In genomic region chr17:42291136-42291535, GRCh38 we compare ENCODE assay signal across 1 cellular context.
TF ChIP-seq lines count a peak whose summit lies in the region.

No MANE protein-coding gene starts in this region.

TF ChIP-seq in endothelial cell of umbilical vein, 7 proteins besides CTCF, POLR2A, EP300 and RAD21:
- TF ChIP-seq FOS (IDR thresholded peaks at IDR 0.05; ENCODE audit: borderline replicate concordance, insufficient read depth, low read length) (no peak), JUN (IDR thresholded peaks at IDR 0.05; ENCODE audit: borderline replicate concordance, insufficient read depth, insufficient read length, low read depth) (no peak), EZH2 (IDR thresholded peaks at IDR 0.05; ENCODE audit: borderline replicate concordance, low read depth, low read length, severe bottlenecking) (no peak), MYC (IDR thresholded peaks at IDR 0.05; ENCODE audit: low read depth, low read length) (no peak), POLR2AphosphoS5 (IDR thresholded peaks at IDR 0.05; ENCODE audit: insufficient read depth, low read depth, low read length) (no peak), GATA2 (IDR thresholded peaks at IDR 0.05; ENCODE audit: insufficient read depth, insufficient read length, low read depth, low read length) (no peak), MAX (IDR thresholded peaks at IDR 0.05; ENCODE audit: insufficient read depth, insufficient read length) (no peak)
